ENCODE assay signal across 24 cellular contexts in genomic region chr12:34287437-34287836, GRCh38.
DNase-seq lines count a peak whose midpoint lies in the region; ATAC-seq and TF ChIP-seq lines count a peak whose summit lies in the region.
"Had no signal": no experiment of that assay in that cellular context is flagged by ENCODE, and none has a peak within 500 bp of the region (broad histone marks: within the 10 kb centered on the region; RNA-seq: fewer than 3 reads in every experiment).

No MANE protein-coding gene starts in this region.

- H4K91ac ChIP-seq in mesenchymal stem cell (ENCODE audit: low read length) = no peak overlapping the region

- H2BK5ac ChIP-seq in mesenchymal stem cell (ENCODE audit: low read depth, low read length, poor library complexity, severe bottlenecking) = no peak overlapping the region

- no peak overlapping the region for H2BK120ac ChIP-seq in mesenchymal stem cell (ENCODE audit: low read depth, low read length)

- H3K4me2 ChIP-seq in mesenchymal stem cell (ENCODE audit: low read length, poor library complexity, severe bottlenecking) = no peak overlapping the region
- H3K4me2 ChIP-seq: BLaER1, KMS-11, PC-9 had no signal

- H3K14ac ChIP-seq in mesenchymal stem cell (ENCODE audit: low read length in 2 of 2) = no peak overlapping the region

- no peak for ATAC-seq in activated B cell treated with CpG ODN at 0.5 μM for 24 hours (ENCODE audit: low read depth)
- ATAC-seq in GM18870 (IDR thresholded peaks at IDR 0.05; ENCODE audit: unreplicated experiment) = no peak
- ATAC-seq in stimulated activated naive CD8-positive, alpha-beta T cell treated with anti-CD3 and anti-CD28 coated beads, Interleukin-15, Interleukin-2, amounts not matched to agents 100 U/mL and 50 U/mL, for 24 hours = no peak
- ATAC-seq in GM18520 (IDR thresholded peaks at IDR 0.05; ENCODE audit: unreplicated experiment) = no peak

- no peaks in the 10 kb centered on the region for H3K36me3 ChIP-seq in mesenchymal stem cell (ENCODE audit: control insufficient read depth in 1 of 2, insufficient read depth in 2 of 2, low read depth in 1 of 2, low read length in 2 of 2)
- H3K36me3 ChIP-seq: BLaER1, SJSA1 had no signal

- H3K36me3 Mint-ChIP-seq in activated B cell treated with CpG ODN at 0.5 μM for 24 hours (ENCODE audit: low read depth) = no peaks in the 10 kb centered on the region
- H3K36me3 Mint-ChIP-seq: IgD-negative memory B cell had no signal

- no peak overlapping the region for H3K27ac Mint-ChIP-seq in activated B cell treated with CpG ODN at 0.5 μM for 24 hours
- H3K27ac Mint-ChIP-seq: CD4-positive, alpha-beta T cell; IgD-negative memory B cell had no signal

- no peak overlapping the region for H3K4me3 ChIP-seq in mesenchymal stem cell (ENCODE audit: insufficient read depth in 1 of 2, low read depth in 1 of 2, low read length in 2 of 2)
- H3K4me3 ChIP-seq: BLaER1, PC-9, SJSA1 had no signal

- H2BK15ac ChIP-seq in mesenchymal stem cell (ENCODE audit: low read depth, poor library complexity, severe bottlenecking) = no peak overlapping the region

- CTCF ChIA-PET in activated B cell treated with CpG ODN at 0.5 μM for 24 hours (lab: Charles Lee) = no interaction called here

- POLR2A ChIA-PET in activated B cell treated with CpG ODN at 0.5 μM for 24 hours (lab: Charles Lee) = no interaction called here

- H3K23ac ChIP-seq in mesenchymal stem cell (ENCODE audit: low read length in 2 of 2) = no peak overlapping the region

- H3K27me3 ChIP-seq in mesenchymal stem cell (ENCODE audit: control insufficient read depth in 1 of 2, insufficient read depth in 1 of 2, low read length in 2 of 2) = no peaks in the 10 kb centered on the region
- H3K27me3 ChIP-seq: BLaER1, SJSA1 had no signal

- peaks cover 38% of the 10 kb centered on the region for H3K9me3 ChIP-seq in mesenchymal stem cell (ENCODE audit: control insufficient read depth, low read length)

- 51% methylated on average over 9 of the region's 9 CpGs for WGBS in mesenchymal stem cell

- H3K4ac ChIP-seq in mesenchymal stem cell (ENCODE audit: low read depth in 1 of 2, low read length in 2 of 2) = no peak overlapping the region

- H2BK12ac ChIP-seq in mesenchymal stem cell (ENCODE audit: low read length in 2 of 2) = no peak overlapping the region

- no peak overlapping the region for H2AK5ac ChIP-seq in mesenchymal stem cell (ENCODE audit: low read length, severe bottlenecking)

- H3K4me1 Mint-ChIP-seq in activated B cell treated with CpG ODN at 0.5 μM for 24 hours = no peaks in the 10 kb centered on the region
- H3K4me1 Mint-ChIP-seq: IgD-negative memory B cell had no signal

- H3K27me3 Mint-ChIP-seq in activated B cell treated with CpG ODN at 0.5 μM for 24 hours = no peaks in the 10 kb centered on the region
- H3K27me3 Mint-ChIP-seq: CD4-positive, alpha-beta T cell; IgD-negative memory B cell had no signal

- no peak overlapping the region for H3K9ac ChIP-seq in mesenchymal stem cell (ENCODE audit: low read length)
- H3K9ac ChIP-seq: BLaER1, KMS-11 had no signal

- DNase-seq in activated effector memory CD4-positive, alpha-beta T cell treated with anti-CD3 and anti-CD28 coated beads, Interleukin-2, amount 50 U/mL, for 16 hours = peak; percentile 25
- no peak for DNase-seq in activated effector memory CD4-positive, alpha-beta T cell treated with Interleukin-2 at 50 U/mL for 16 hours
- DNase-seq in activated B cell treated with CpG ODN at 0.5 μM for 24 hours = peak; percentile 1
- no peak for DNase-seq in mesenchymal stem cell
- DNase-seq in stimulated activated naive CD8-positive, alpha-beta T cell treated with anti-CD3 and anti-CD28 coated beads, Interleukin-15, Interleukin-2, amounts not matched to agents 100 U/mL and 50 U/mL, for 24 hours = no peak
- DNase-seq: COR-L47, MM.1S, NCI-H1048, NCI-H1417, NCI-H1694, NCI-H2029 treated with DMSO at 0.1 percent for 48 hours, NCI-H2227 treated with DMSO at 0.1 percent for 48 hours, NCI-H526 treated with DMSO at 0.1 percent for 48 hours, PC-9, Right ventricle myocardium superior, RPMI8226 had no signal

- TF ChIP-seq CTCF in activated B cell treated with CpG ODN at 0.5 μM for 24 hours (IDR thresholded peaks at IDR 0.05) = no peak

- H4K8ac ChIP-seq in mesenchymal stem cell (ENCODE audit: low read length) = no peak overlapping the region

- H3K18ac ChIP-seq in mesenchymal stem cell (ENCODE audit: low read depth in 1 of 2, low read length in 2 of 2) = no peak overlapping the region

- no peak overlapping the region for H3K4me3 Mint-ChIP-seq in activated B cell treated with CpG ODN at 0.5 μM for 24 hours
- H3K4me3 Mint-ChIP-seq: CD4-positive, alpha-beta T cell had no signal

- intact Hi-C loops in activated B cell treated with CpG ODN at 0.5 μM for 24 hours (cut with micrococcal nuclease) = no loop called here

- H3K9me3 Mint-ChIP-seq in activated B cell treated with CpG ODN at 0.5 μM for 24 hours = peaks cover 13% of the 10 kb centered on the region

- no peaks in the 10 kb centered on the region for H3K79me1 ChIP-seq in mesenchymal stem cell (replicated peaks; ENCODE audit: low read length, poor library complexity, severe bottlenecking)

- H3K27ac ChIP-seq in mesenchymal stem cell (ENCODE audit: low read length, poor library complexity, severe bottlenecking) = no peak overlapping the region
- H3K27ac ChIP-seq: BLaER1, HL-60, KMS-11, PC-9, SJSA1 had no signal

- H2AFZ ChIP-seq in mesenchymal stem cell (ENCODE audit: low read depth, low read length) = peak overlapping the region; percentile 42
- H2AFZ ChIP-seq: PC-9 had no signal

- no peaks in the 10 kb centered on the region for H3K4me1 ChIP-seq in mesenchymal stem cell (ENCODE audit: control insufficient read depth, insufficient read depth, low read depth, low read length)
- H3K4me1 ChIP-seq: BLaER1, SJSA1 had no signal

Comparison
In these comparisons a context has a peak if more than half of its experiments do, and no peak if none do; other contexts are left out.
1. DNase-seq: peak in activated effector memory CD4-positive, alpha-beta T cell treated with anti-CD3 and anti-CD28 coated beads, Interleukin-2, amount 50 U/mL, for 16 hours (single experiment) and activated B cell treated with CpG ODN at 0.5 μM for 24 hours (single experiment); none in activated effector memory CD4-positive, alpha-beta T cell treated with Interleukin-2 at 50 U/mL for 16 hours (single experiment), mesenchymal stem cell (single experiment) and stimulated activated naive CD8-positive, alpha-beta T cell treated with anti-CD3 and anti-CD28 coated beads, Interleukin-15, Interleukin-2, amounts not matched to agents 100 U/mL and 50 U/mL, for 24 hours (single experiment).